In the genomic region with DNA sequence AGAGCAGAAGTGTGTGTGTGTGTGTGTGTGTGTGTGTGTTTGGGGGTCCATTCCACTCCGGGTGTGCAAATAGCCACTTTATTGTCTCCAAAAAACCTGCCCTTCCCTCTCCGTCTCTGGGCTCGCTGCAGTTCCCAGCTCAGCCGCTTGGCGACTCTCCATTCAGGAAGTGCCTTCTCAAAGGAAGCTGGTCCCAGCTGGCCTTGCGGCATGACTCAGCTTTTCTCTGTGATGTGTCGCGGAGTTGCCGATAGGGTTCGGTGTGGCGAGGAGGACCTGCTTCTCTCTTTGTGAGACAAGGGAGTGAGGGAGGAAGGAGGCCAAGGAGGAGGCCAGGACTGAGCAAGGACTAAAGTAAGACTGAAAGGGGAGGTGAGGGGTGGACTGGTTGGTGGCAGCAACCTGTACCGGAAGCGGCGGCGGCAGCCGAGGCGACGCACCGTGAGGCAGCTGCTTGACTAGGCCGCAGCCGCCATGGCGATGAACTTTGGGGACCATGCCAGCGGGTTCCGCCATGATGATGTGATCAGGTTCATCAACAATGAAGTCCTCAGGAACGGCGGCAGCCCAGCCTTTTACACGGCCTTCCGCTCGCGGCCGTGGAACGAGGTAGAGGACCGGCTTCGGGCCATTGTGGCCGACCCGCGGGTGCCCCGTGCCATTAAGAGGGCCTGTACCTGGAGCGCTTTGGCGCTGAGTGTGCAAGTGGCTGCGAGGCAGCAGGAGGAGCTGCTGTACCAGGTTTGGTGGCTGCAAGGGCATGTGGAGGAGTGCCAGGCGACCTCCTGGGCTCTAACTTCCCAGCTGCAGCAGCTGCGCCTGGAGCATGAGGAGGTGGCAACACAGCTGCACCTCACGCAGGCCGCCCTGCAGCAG, we compare ENCODE assay signal across 29 cellular contexts. TPM values are rescaled to one million over a fixed set of nuclear protein-coding genes. Genes with fewer than 3 reads are reported as not detected.
DNase-seq lines count a peak whose midpoint lies in the region; ATAC-seq, FAIRE-seq and TF ChIP-seq lines count a peak whose summit lies in the region.
"Had no signal": no experiment of that assay in that cellular context is flagged by ENCODE, and none has a peak within 500 bp of the region (broad histone marks: within the 10 kb centered on the region; RNA-seq: fewer than 3 reads in every experiment).

Gene TEX13C (plus strand): TSS at position 226 of the 876 bp plus-strand sequence. CDS start 249 bp downstream, at position 475.

- TF ChIP-seq POLR2A in H54 (IDR thresholded peaks at IDR 0.05; ENCODE audit: low read depth, low read length): no peak

- no peak within 1 kb of the TSS for H3K4me3 ChIP-seq in kidney (ENCODE audit: low read length in 2 of 2)
- H3K4me3 ChIP-seq: BLaER1, PC-9, SJSA1 had no signal

- intact Hi-C loops in kidney (cut with DNase I): no loop called here

- no peak within 1 kb of the TSS for H3K9ac ChIP-seq in kidney (ENCODE audit: low read length in 2 of 2)
- H3K9ac ChIP-seq: BLaER1 had no signal

- ATAC-seq in GM18870 (IDR thresholded peaks at IDR 0.05; ENCODE audit: unreplicated experiment): no peak

- no peaks in the 10 kb centered on the region for H3K36me3 ChIP-seq in kidney (ENCODE audit: control insufficient read depth in 1 of 2, insufficient read depth in 2 of 2, low read length in 2 of 2)
- H3K36me3 ChIP-seq: BLaER1, SJSA1 had no signal

- no peaks in the 10 kb centered on the region for H3K9me3 ChIP-seq in kidney (ENCODE audit: control insufficient read depth in 1 of 2, low read length in 2 of 2)
- H3K9me3 ChIP-seq: SJSA1 had no signal

- DNase-seq in DMS53 (lab: John Stamatoyannopoulos, UW) (peak; percentile 7), DMS53 treated with DMSO at 0.1 percent for 48 hours (lab: John Stamatoyannopoulos, UW; ENCODE audit: unreplicated experiment) (no peak), RPMI8226 (peak; percentile 4), kidney (peak; percentile 54), germinal center (ENCODE audit: low spot score) (no peak), H54 (ENCODE audit: insufficient read length, low spot score) (no peak)
- DNase-seq: 8988T; CD4-positive, CD25-positive, alpha-beta regulatory T cell; DMS79 treated with DMSO at 0.1 percent for 48 hours; GOT3; KBM-7; MV-4-11; NCI-H1105; NCI-H1436 treated with DMSO at 0.1 percent for 48 hours; NCI-H2029; NCI-H446 treated with DMSO at 0.1 percent for 48 hours; NCI-H526; NCI-H82; PC-9; Right ventricle myocardium superior had no signal

- no peak for FAIRE-seq in kidney (lab: Jason Lieb, UNC)
- FAIRE-seq in H54 (lab: Jason Lieb, UNC): no peak
- FAIRE-seq: GM18507, HTR-8/SVneo had no signal

- no peaks in the 10 kb centered on the region for H3K4me1 ChIP-seq in kidney (ENCODE audit: control insufficient read depth in 1 of 2, insufficient read depth in 1 of 2, low read depth in 1 of 2, low read length in 2 of 2)
- H3K4me1 ChIP-seq: BLaER1, SJSA1 had no signal

- H3K27ac ChIP-seq in kidney (ENCODE audit: low read depth in 2 of 2, low read length in 2 of 2): no peak within 1 kb of the TSS
- H3K27ac ChIP-seq: BLaER1, PC-9, SJSA1 had no signal

- no peak for TF ChIP-seq CTCF in kidney (IDR thresholded peaks at IDR 0.05; ENCODE audit: borderline replicate concordance, extremely low read depth, insufficient read depth)

RNA-seq across cellular contexts. Expression of gene TEX13C, which starts in this region (rescaled TPM):
- total RNA-seq in kidney: not detected
- polyA plus RNA-seq in kidney (ENCODE audit: insufficient read depth, low read depth, low replicate concordance): not detected
- total RNA-seq: CD4-positive, CD25-positive, alpha-beta regulatory T cell; LHCN-M2; MCF 10A; PC-9; Right ventricle myocardium superior; RPMI7951; SJSA1 had no signal
- polyA plus RNA-seq: AG04450; CD4-positive, CD25-positive, alpha-beta regulatory T cell had no signal

Comparison
In these comparisons a context has a peak if more than half of its experiments do, and no peak if none do; other contexts are left out.
1. DNase-seq: peak in DMS53 (single experiment) and RPMI8226 (single experiment); none in DMS53 treated with DMSO at 0.1 percent for 48 hours (single experiment), germinal center (single experiment) and H54 (single experiment).
2. Peak in DNase-seq in kidney; RNA of the gene not detected or under 1 TPM.